In genomic region chr9:82062245-82062644, GRCh38 we compare ENCODE assay signal across 18 cellular contexts.
DNase-seq lines count a peak whose midpoint lies in the region; ATAC-seq and TF ChIP-seq lines count a peak whose summit lies in the region.
"Had no signal": no experiment of that assay in that cellular context is flagged by ENCODE, and none has a peak within 500 bp of the region (broad histone marks: within the 10 kb centered on the region; RNA-seq: fewer than 3 reads in every experiment).

No MANE protein-coding gene starts in this region.

- no peaks in the 10 kb centered on the region for H3K36me3 Mint-ChIP-seq in nephron (ENCODE audit: low read depth)
- H3K36me3 Mint-ChIP-seq in activated CD8-positive, alpha-beta T cell treated with anti-CD3 and anti-CD28 coated beads for 36 hours (ENCODE audit: low read depth) = no peaks in the 10 kb centered on the region
- H3K36me3 Mint-ChIP-seq: CD8-positive, alpha-beta T cell had no signal

- peak; percentile 34 for DNase-seq in Ammon's horn (ENCODE audit: low spot score)
- DNase-seq in SK-N-DZ (ENCODE audit: low spot score) = peak; percentile 8
- peak; percentile 4 for DNase-seq in occipital lobe (lab: John Stamatoyannopoulos, UW)
- no peak for DNase-seq in activated CD8-positive, alpha-beta T cell treated with anti-CD3 and anti-CD28 coated beads for 36 hours
- DNase-seq in aorta = no peak
- DNase-seq: 8988T; ACHN; Caco-2; Calu3; CD4-positive, alpha-beta T cell; CD8-positive, alpha-beta T cell; DMS79 treated with DMSO at 0.1 percent for 48 hours; GF-D8 had no signal

- intact Hi-C loops in activated CD8-positive, alpha-beta T cell treated with anti-CD3 and anti-CD28 coated beads for 36 hours (cut with micrococcal nuclease) = no loop called here
- intact Hi-C loops in aorta (cut with DNase I) = no loop called here

- CTCF ChIA-PET in activated CD8-positive, alpha-beta T cell treated with anti-CD3 and anti-CD28 coated beads for 36 hours (lab: Charles Lee) = no interaction called here

- peaks cover 10% of the 10 kb centered on the region for H3K4me1 Mint-ChIP-seq in nephron
- H3K4me1 Mint-ChIP-seq in activated CD8-positive, alpha-beta T cell treated with anti-CD3 and anti-CD28 coated beads for 36 hours (ENCODE audit: low read depth) = no peaks in the 10 kb centered on the region

- ATAC-seq in activated CD8-positive, alpha-beta T cell treated with anti-CD3 and anti-CD28 coated beads for 36 hours = no peak
- ATAC-seq in GM19397 (IDR thresholded peaks at IDR 0.05; ENCODE audit: unreplicated experiment) = no peak
- ATAC-seq in aorta (ENCODE audit: low FRiP score) = no peak
- ATAC-seq: CD8-positive, alpha-beta T cell had no signal

- WGBS in aorta, 2 donors = 93 to 94% methylated on average over 12 of the region's 12 CpGs

- H3K9me3 Mint-ChIP-seq in nephron = no peaks in the 10 kb centered on the region
- no peaks in the 10 kb centered on the region for H3K9me3 Mint-ChIP-seq in activated CD8-positive, alpha-beta T cell treated with anti-CD3 and anti-CD28 coated beads for 36 hours
- H3K9me3 Mint-ChIP-seq: CD4-positive, alpha-beta T cell; CD8-positive, alpha-beta T cell had no signal

- no peak overlapping the region for H3K27ac ChIP-seq in aorta (ENCODE audit: low read depth in 1 of 2, low read length in 2 of 2)
- H3K27ac ChIP-seq: BLaER1 treated with 17β-estradiol and CSF1 and Interleukin-3, amounts not matched to agents 10 nM and 100 nM; C4-2B had no signal

- no peaks in the 10 kb centered on the region for H3K36me3 ChIP-seq in aorta (ENCODE audit: control insufficient read depth in 1 of 2, insufficient read depth in 2 of 2, low read length in 1 of 2)
- H3K36me3 ChIP-seq: BLaER1 treated with 17β-estradiol and CSF1 and Interleukin-3, amounts not matched to agents 10 nM and 100 nM had no signal

- peaks cover 9% of the 10 kb centered on the region for H3K27me3 Mint-ChIP-seq in nephron (ENCODE audit: low read depth)
- no peaks in the 10 kb centered on the region for H3K27me3 Mint-ChIP-seq in activated CD8-positive, alpha-beta T cell treated with anti-CD3 and anti-CD28 coated beads for 36 hours
- H3K27me3 Mint-ChIP-seq: CD4-positive, alpha-beta T cell had no signal

- POLR2A ChIA-PET in activated CD8-positive, alpha-beta T cell treated with anti-CD3 and anti-CD28 coated beads for 36 hours (lab: Charles Lee) = no interaction called here

- no peak overlapping the region for H3K4me3 ChIP-seq in aorta (ENCODE audit: low read length in 2 of 2)
- H3K4me3 ChIP-seq: BLaER1 treated with 17β-estradiol and CSF1 and Interleukin-3, amounts not matched to agents 10 nM and 100 nM had no signal

- H3K27ac Mint-ChIP-seq in nephron = peak overlapping the region; percentile 14 to 51 (median 36)
- H3K27ac Mint-ChIP-seq in activated CD8-positive, alpha-beta T cell treated with anti-CD3 and anti-CD28 coated beads for 36 hours = no peak overlapping the region
- H3K27ac Mint-ChIP-seq: B cell; CD4-positive, alpha-beta T cell; CD8-positive, alpha-beta T cell had no signal

- no peaks in the 10 kb centered on the region for H3K4me1 ChIP-seq in aorta (ENCODE audit: control insufficient read depth in 1 of 2, insufficient read depth in 2 of 2, low read length in 2 of 2)
- H3K4me1 ChIP-seq: Caco-2 had no signal

- peak overlapping the region in 2 of 3 experiments; percentile 12 for H3K4me3 Mint-ChIP-seq in nephron
- H3K4me3 Mint-ChIP-seq in activated CD8-positive, alpha-beta T cell treated with anti-CD3 and anti-CD28 coated beads for 36 hours = no peak overlapping the region
- H3K4me3 Mint-ChIP-seq: B cell; CD4-positive, alpha-beta T cell; CD8-positive, alpha-beta T cell had no signal

- no peaks in the 10 kb centered on the region for H3K9me3 ChIP-seq in aorta (ENCODE audit: control insufficient read depth, low read length)
- H3K9me3 ChIP-seq: BLaER1 treated with 17β-estradiol and CSF1 and Interleukin-3, amounts not matched to agents 10 nM and 100 nM; Caco-2 had no signal

- no peak for TF ChIP-seq CTCF in nephron (IDR thresholded peaks at IDR 0.05; ENCODE audit: unreplicated experiment in 3 of 3)
- no peak for TF ChIP-seq CTCF in activated CD8-positive, alpha-beta T cell treated with anti-CD3 and anti-CD28 coated beads for 36 hours (IDR thresholded peaks at IDR 0.05)

- H3K27me3 ChIP-seq in aorta (ENCODE audit: control insufficient read depth in 1 of 2, insufficient read depth in 2 of 2, low read length in 1 of 2) = no peaks in the 10 kb centered on the region
- H3K27me3 ChIP-seq: BLaER1 treated with 17β-estradiol and CSF1 and Interleukin-3, amounts not matched to agents 10 nM and 100 nM had no signal

Comparison
In these comparisons a context has a peak if more than half of its experiments do, and no peak if none do; other contexts are left out.
1. DNase-seq: peak in Ammon's horn (single experiment), SK-N-DZ (single experiment) and occipital lobe (single experiment); none in activated CD8-positive, alpha-beta T cell treated with anti-CD3 and anti-CD28 coated beads for 36 hours (single experiment) and aorta (0 of 2).